Comparison of ENCODE assay signal across 21 cellular contexts in the genomic region with DNA sequence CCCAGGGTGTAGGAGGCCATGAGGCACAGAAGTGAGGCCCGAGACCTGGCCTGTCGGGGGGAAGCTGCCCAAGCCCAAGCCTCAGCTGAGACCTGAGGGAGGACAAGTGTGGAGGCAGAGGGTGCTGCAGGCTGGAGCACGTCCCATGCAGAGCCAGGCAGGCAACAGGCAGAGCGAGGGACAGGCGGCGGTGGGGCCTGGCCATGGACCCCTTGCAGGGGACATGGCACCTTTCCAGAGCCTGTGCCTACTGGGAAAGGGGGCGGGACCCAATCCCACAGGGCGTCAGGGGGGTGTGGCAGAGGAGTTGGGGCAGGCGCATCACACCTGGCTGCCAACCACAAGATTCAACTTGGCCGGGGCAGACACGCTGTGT. TPM values are rescaled to one million over a fixed set of nuclear protein-coding genes. Genes with fewer than 3 reads are reported as not detected.
DNase-seq lines count a peak whose midpoint lies in the region; ATAC-seq and TF ChIP-seq lines count a peak whose summit lies in the region.
"Had no signal": no experiment of that assay in that cellular context is flagged by ENCODE, and none has a peak within 500 bp of the region (broad histone marks: within the 10 kb centered on the region; RNA-seq: fewer than 3 reads in every experiment).

No MANE protein-coding gene starts in this region.

- DNase-seq in T-helper 2 cell treated with Interferon-gamma antibody and Interleukin-4, amounts not matched to agents 5 μg/mL and 100 μg/mL, for 36 hours (ENCODE audit: low spot score) = no peak
- DNase-seq in T-helper 2 cell (no peak), right cardiac atrium (peak; percentile 10 to 56 (median 36)), osteocyte (ENCODE audit: extremely low spot score, unreplicated experiment) (no peak), NCI-H1092 (lab: John Stamatoyannopoulos, UW) (no peak), EL (no peak), hepatocyte (ENCODE audit: low spot score) (no peak)
- no peak for DNase-seq in activated CD4-positive, alpha-beta memory T cell treated with anti-CD3 and anti-CD28 coated beads for 36 hours
- DNase-seq: 8988T; activated gamma-delta T cell treated with Interleukin-2 at 50 U/mL for 16 hours; effector memory CD4-positive, alpha-beta T cell; NCI-H187; NCI-H446 treated with DMSO at 0.1 percent for 48 hours; small intestine; transverse colon had no signal

- no peak for TF ChIP-seq CTCF in osteocyte (IDR thresholded peaks at IDR 0.05)
- TF ChIP-seq CTCF in hepatocyte (IDR thresholded peaks at IDR 0.05; ENCODE audit: poor library complexity) = no peak

- no peak overlapping the region for H2AFZ ChIP-seq in hepatocyte
- H2AFZ ChIP-seq: GM23338 had no signal

- H3K4me1 ChIP-seq in right cardiac atrium (ENCODE audit: control insufficient read depth, insufficient read depth, low read length) = no peaks in the 10 kb centered on the region
- peaks cover 19% of the 10 kb centered on the region for H3K4me1 ChIP-seq in hepatocyte (ENCODE audit: insufficient read depth)

- H4K20me1 ChIP-seq in hepatocyte (ENCODE audit: insufficient read depth, poor library complexity, severe bottlenecking) = no peaks in the 10 kb centered on the region

- no peak overlapping the region for H3K27ac ChIP-seq in right cardiac atrium (ENCODE audit: low read length)
- H3K27ac ChIP-seq in hepatocyte = no peak overlapping the region
- H3K27ac ChIP-seq: transverse colon had no signal

- no peaks in the 10 kb centered on the region for H3K36me3 Mint-ChIP-seq in T-helper 2 cell treated with Interferon-gamma antibody and Interleukin-4, amounts not matched to agents 5 μg/mL and 100 μg/mL, for 36 hours (ENCODE audit: low read depth)
- no peaks in the 10 kb centered on the region for H3K36me3 Mint-ChIP-seq in activated CD4-positive, alpha-beta memory T cell treated with anti-CD3 and anti-CD28 coated beads for 36 hours
- H3K36me3 Mint-ChIP-seq in osteocyte (ENCODE audit: unreplicated experiment) = no peaks in the 10 kb centered on the region

- H3K4me1 Mint-ChIP-seq in T-helper 2 cell treated with Interferon-gamma antibody and Interleukin-4, amounts not matched to agents 5 μg/mL and 100 μg/mL, for 36 hours (ENCODE audit: low read depth) = peaks cover 37% of the 10 kb centered on the region
- H3K4me1 Mint-ChIP-seq in activated CD4-positive, alpha-beta memory T cell treated with anti-CD3 and anti-CD28 coated beads for 36 hours (ENCODE audit: low read depth) = peaks cover 38% of the 10 kb centered on the region
- H3K4me1 Mint-ChIP-seq in osteocyte (ENCODE audit: unreplicated experiment) = peaks cover 33% of the 10 kb centered on the region
- H3K4me1 Mint-ChIP-seq: GM23338 had no signal

- H3K9me2 ChIP-seq in hepatocyte (replicated peaks; ENCODE audit: insufficient read depth) = no peaks in the 10 kb centered on the region

- H3K27me3 Mint-ChIP-seq in T-helper 2 cell treated with Interferon-gamma antibody and Interleukin-4, amounts not matched to agents 5 μg/mL and 100 μg/mL, for 36 hours (ENCODE audit: low read depth) = no peaks in the 10 kb centered on the region
- H3K27me3 Mint-ChIP-seq in activated CD4-positive, alpha-beta memory T cell treated with anti-CD3 and anti-CD28 coated beads for 36 hours = no peaks in the 10 kb centered on the region
- H3K27me3 Mint-ChIP-seq in osteocyte (ENCODE audit: unreplicated experiment) = no peaks in the 10 kb centered on the region

- intact Hi-C loops in activated CD4-positive, alpha-beta memory T cell treated with anti-CD3 and anti-CD28 coated beads for 36 hours (cut with micrococcal nuclease) = no loop called here
- intact Hi-C loops in right cardiac atrium (cut with DNase I) = loop anchor here in 2 of 4 donors (5.0 to 10.0 kb wide), 4 partner anchors 44 to 309 kb away; a partner anchor contains a TSS

- H3K9me3 ChIP-seq in right cardiac atrium (ENCODE audit: control insufficient read depth, low read length) (no peaks in the 10 kb centered on the region), hepatocyte (ENCODE audit: low read depth) (no peaks in the 10 kb centered on the region)
- H3K9me3 ChIP-seq: transverse colon had no signal

- H3K27ac Mint-ChIP-seq in T-helper 2 cell treated with Interferon-gamma antibody and Interleukin-4, amounts not matched to agents 5 μg/mL and 100 μg/mL, for 36 hours = peak overlapping the region; percentile 86
- H3K27ac Mint-ChIP-seq in activated CD4-positive, alpha-beta memory T cell treated with anti-CD3 and anti-CD28 coated beads for 36 hours = peak overlapping the region; percentile 19
- H3K27ac Mint-ChIP-seq in osteocyte (ENCODE audit: unreplicated experiment) = peak overlapping the region; percentile 1
- H3K27ac Mint-ChIP-seq: GM23338 had no signal

- H3K4me2 ChIP-seq in hepatocyte = no peak overlapping the region
- H3K4me2 ChIP-seq: GM23338 had no signal

- H3K9me3 Mint-ChIP-seq in T-helper 2 cell treated with Interferon-gamma antibody and Interleukin-4, amounts not matched to agents 5 μg/mL and 100 μg/mL, for 36 hours = no peaks in the 10 kb centered on the region
- no peaks in the 10 kb centered on the region for H3K9me3 Mint-ChIP-seq in activated CD4-positive, alpha-beta memory T cell treated with anti-CD3 and anti-CD28 coated beads for 36 hours
- H3K9me3 Mint-ChIP-seq in osteocyte (ENCODE audit: unreplicated experiment) = no peaks in the 10 kb centered on the region
- H3K9me3 Mint-ChIP-seq: GM23338 had no signal

- no peaks in the 10 kb centered on the region for H3K27me3 ChIP-seq in right cardiac atrium (ENCODE audit: control insufficient read depth, insufficient read depth)
- no peaks in the 10 kb centered on the region for H3K27me3 ChIP-seq in hepatocyte
- H3K27me3 ChIP-seq: transverse colon had no signal

- peak overlapping the region; percentile 75 for H3K4me3 Mint-ChIP-seq in T-helper 2 cell treated with Interferon-gamma antibody and Interleukin-4, amounts not matched to agents 5 μg/mL and 100 μg/mL, for 36 hours
- H3K4me3 Mint-ChIP-seq in activated CD4-positive, alpha-beta memory T cell treated with anti-CD3 and anti-CD28 coated beads for 36 hours = no peak overlapping the region
- no peak overlapping the region for H3K4me3 Mint-ChIP-seq in osteocyte (ENCODE audit: unreplicated experiment)
- H3K4me3 Mint-ChIP-seq: GM23338 had no signal

- ATAC-seq in right cardiac atrium = no peak
- ATAC-seq: GM23338 had no signal

- H3K36me3 ChIP-seq in hepatocyte (replicated peaks; ENCODE audit: insufficient read depth, low read depth) = no peaks in the 10 kb centered on the region
- H3K36me3 ChIP-seq: transverse colon had no signal

- H3K79me2 ChIP-seq in hepatocyte = no peaks in the 10 kb centered on the region

- CTCF ChIA-PET in activated CD4-positive, alpha-beta memory T cell treated with anti-CD3 and anti-CD28 coated beads for 36 hours (lab: Charles Lee) = interaction anchor here (1.3 to 1.5 kb wide), 3 partner anchors 11 to 149 kb away, joined by 3 to 4 read pairs (median 3); no protein-coding TSS in a partner anchor

- POLR2A ChIA-PET in activated CD4-positive, alpha-beta memory T cell treated with anti-CD3 and anti-CD28 coated beads for 36 hours (lab: Charles Lee) = no interaction called here

- WGBS in right cardiac atrium = 76% methylated on average over 11 of the region's 11 CpGs
- WGBS in hepatocyte (ENCODE audit: low lambda C conversion rate, missing lambda C conversion rate) = 84% methylated on average over 10 of the region's 11 CpGs

- H3K4me3 ChIP-seq in right cardiac atrium (ENCODE audit: low read length) = no peak overlapping the region
- no peak overlapping the region for H3K4me3 ChIP-seq in hepatocyte
- H3K4me3 ChIP-seq: GM23338, transverse colon had no signal

RNA-seq across cellular contexts. Expression of a gene that starts 4.3 kb away (rescaled TPM):
- not detected for total RNA-seq in activated CD4-positive, alpha-beta memory T cell treated with anti-CD3 and anti-CD28 coated beads for 36 hours
- total RNA-seq in right cardiac atrium = not detected
- not detected for polyA plus RNA-seq in right cardiac atrium
- total RNA-seq in osteocyte = 1.0 and 1.1 TPM in 2 replicates
- 0.73 and 2.4 TPM in 2 replicates for total RNA-seq in hepatocyte
- polyA plus RNA-seq in hepatocyte = 5.5 and 10.9 TPM in 2 replicates
- total RNA-seq: GM23338, lung microvascular endothelial cell, SK-MEL-5 had no signal
- polyA plus RNA-seq: GM23338 had no signal

RNA-seq across cellular contexts. Expression of a gene that starts 8.3 kb away (rescaled TPM):
- total RNA-seq in activated CD4-positive, alpha-beta memory T cell treated with anti-CD3 and anti-CD28 coated beads for 36 hours = not detected
- total RNA-seq in right cardiac atrium = not detected
- not detected for polyA plus RNA-seq in right cardiac atrium
- 5.0 and 6.2 TPM in 2 replicates for total RNA-seq in osteocyte
- 2.6 and 6.3 TPM in 2 replicates for total RNA-seq in hepatocyte
- 29.2 and 42.1 TPM in 2 replicates for polyA plus RNA-seq in hepatocyte
- total RNA-seq: activated CD8-positive, alpha-beta memory T cell treated with anti-CD3 and anti-CD28 coated beads for 36 hours; GM23338; lung microvascular endothelial cell; OCI-LY7; omental fat pad; SK-MEL-5 had no signal
- polyA plus RNA-seq: GM23338 had no signal

RNA-seq across cellular contexts. Expression of a gene that starts 9.8 kb away (rescaled TPM):
- 100 to 1,000 TPM; 179 to 181 TPM for total RNA-seq in activated CD4-positive, alpha-beta memory T cell treated with anti-CD3 and anti-CD28 coated beads for 36 hours
- 10 to 100 TPM in 3 of 4 donors, 1 to 10 TPM in 1; 7.6 to 18.3 (median 14.8) TPM for total RNA-seq in right cardiac atrium
- 11.7 TPM for polyA plus RNA-seq in right cardiac atrium
- 26.9 and 29.5 TPM in 2 replicates for total RNA-seq in osteocyte
- total RNA-seq in hepatocyte = 27.1 and 29.9 TPM in 2 replicates
- 41.4 and 47.0 TPM in 2 replicates for polyA plus RNA-seq in hepatocyte
- total RNA-seq: GM23338, lung microvascular endothelial cell, SK-MEL-5 had no signal

RNA-seq across cellular contexts. Expression of a gene that starts 48.6 kb away (rescaled TPM):
- under 1 TPM in 1 of 2 experiments, not detected in 1; 0.07 TPM for total RNA-seq in activated CD4-positive, alpha-beta memory T cell treated with anti-CD3 and anti-CD28 coated beads for 36 hours
- under 1 TPM; 0.11 to 0.82 (median 0.24) TPM for total RNA-seq in right cardiac atrium
- 0.81 TPM for polyA plus RNA-seq in right cardiac atrium
- not detected in 2 replicates for total RNA-seq in osteocyte
- total RNA-seq in hepatocyte = not detected in 2 replicates
- 0.29 and 0.47 TPM in 2 replicates for polyA plus RNA-seq in hepatocyte
- total RNA-seq: GM23338, lung microvascular endothelial cell, OCI-LY7, omental fat pad, SK-MEL-5, transverse colon had no signal
- polyA plus RNA-seq: GM23338 had no signal

Comparison
In these comparisons a context has a peak if more than half of its experiments do, and no peak if none do; other contexts are left out.
1. DNase-seq: peak in right cardiac atrium (3 of 3); none in T-helper 2 cell treated with Interferon-gamma antibody and Interleukin-4, amounts not matched to agents 5 μg/mL and 100 μg/mL, for 36 hours (single experiment), T-helper 2 cell (0 of 5), activated CD4-positive, alpha-beta memory T cell treated with anti-CD3 and anti-CD28 coated beads for 36 hours (single experiment), osteocyte (single experiment), NCI-H1092 (single experiment), EL (single experiment) and hepatocyte (single experiment).
2. H3K27ac Mint-ChIP-seq: peak in every context shown above with its lines; median percentile 86 in T-helper 2 cell treated with Interferon-gamma antibody and Interleukin-4, amounts not matched to agents 5 μg/mL and 100 μg/mL, for 36 hours; 19 in activated CD4-positive, alpha-beta memory T cell treated with anti-CD3 and anti-CD28 coated beads for 36 hours; 1 in osteocyte.